ENCODE assay signal across 8 cellular contexts in genomic region chr3:71066849-71067261, GRCh38.
DNase-seq lines count a peak whose midpoint lies in the region; ATAC-seq and TF ChIP-seq lines count a peak whose summit lies in the region.

No MANE protein-coding gene starts in this region.

- DNase-seq in HK-2 (ENCODE audit: unreplicated experiment) (peak; percentile 13), T-helper 1 cell (peak in 3 of 5 donors; percentile 38 to 48 (median 44)), dorsolateral prefrontal cortex (no peak), osteoblast (ENCODE audit: insufficient read length, low spot score, missing footprints) (peak; percentile 86), NCI-H510A treated with DMSO at 0.1 percent for 48 hours (lab: John Stamatoyannopoulos, UW) (no peak), GM10248 (ENCODE audit: extremely low spot score) (no peak), left lobe of liver (ENCODE audit: low spot score) (no peak)

- H3K27me3 ChIP-seq in dorsolateral prefrontal cortex = no peaks in the 10 kb centered on the region
- no peaks in the 10 kb centered on the region for H3K27me3 ChIP-seq in osteoblast (ENCODE audit: insufficient read depth, low read length)

- peaks cover 4% of the 10 kb centered on the region for H4K20me1 ChIP-seq in osteoblast (ENCODE audit: insufficient read depth, low read length)

- POLR2A ChIA-PET in GM10248 (lab: Yijun Ruan, JAX) = no interaction called here

- intact Hi-C loops in dorsolateral prefrontal cortex (cut with DNase I) = loop anchor here (5.0 to 10.0 kb wide), 3 partner anchors 45 to 238 kb away; no protein-coding TSS in a partner anchor

- no peak overlapping the region for H2AFZ ChIP-seq in osteoblast (ENCODE audit: low read length)

- no peaks in the 10 kb centered on the region for H3K36me3 ChIP-seq in osteoblast (ENCODE audit: insufficient read depth, low read length)

- H3K9me3 ChIP-seq in osteoblast (ENCODE audit: low read depth, low read length) = no peaks in the 10 kb centered on the region

- peaks cover 93% of the 10 kb centered on the region for H3K79me2 ChIP-seq in osteoblast (ENCODE audit: insufficient read depth, low read length)

- TF ChIP-seq CTCF in dorsolateral prefrontal cortex (IDR thresholded peaks at IDR 0.05 in 54 of 56, conservative IDR thresholded peaks at IDR 0.05 in 2 of 56; ENCODE audit: low read depth in 1 of 56, partially characterized antibody in 56 of 56) (no peak), osteoblast (IDR thresholded peaks at IDR 0.05; ENCODE audit: extremely low read depth, low read depth, low read length) (no peak), GM10248 (IDR thresholded peaks at IDR 0.05; ENCODE audit: control extremely low read depth, extremely low read depth, low read depth, missing control alignments) (no peak)

- ATAC-seq in left lobe of liver = no peak
- ATAC-seq in HG03039 (IDR thresholded peaks at IDR 0.05; ENCODE audit: unreplicated experiment) = no peak

- H3K4me1 ChIP-seq in osteoblast (ENCODE audit: insufficient read depth, low read length) = peaks cover 37% of the 10 kb centered on the region

- H3K4me3 ChIP-seq in dorsolateral prefrontal cortex (peak overlapping the region in 5 of 59 donors; percentile 8 to 82 (median 77)), osteoblast (ENCODE audit: insufficient read depth, low read length) (no peak overlapping the region)

- peak overlapping the region; percentile 89 for H3K4me2 ChIP-seq in osteoblast (ENCODE audit: insufficient read depth, low read length)

- CTCF ChIA-PET in GM10248 (lab: Yijun Ruan, JAX) = no interaction called here

- peak overlapping the region in 42 of 59 donors; percentile 6 to 96 (median 92) for H3K27ac ChIP-seq in dorsolateral prefrontal cortex
- H3K27ac ChIP-seq in osteoblast (ENCODE audit: low read depth, low read length) = peak overlapping the region; percentile 97

Comparison
In these comparisons a context has a peak if more than half of its experiments do, and no peak if none do; other contexts are left out.
1. DNase-seq: peak in HK-2 (single experiment), T-helper 1 cell (3 of 5) and osteoblast (single experiment); none in dorsolateral prefrontal cortex (0 of 10), NCI-H510A treated with DMSO at 0.1 percent for 48 hours (single experiment), GM10248 (single experiment) and left lobe of liver (single experiment).